In genomic region chr12:104083769-104084475, GRCh38 we compare ENCODE assay signal across 10 cellular contexts. TPM values are rescaled to one million over a fixed set of nuclear protein-coding genes. Genes with fewer than 3 reads are reported as not detected.
DNase-seq lines count a peak whose midpoint lies in the region; ATAC-seq lines count a peak whose summit lies in the region.
"Had no signal": no experiment of that assay in that cellular context is flagged by ENCODE, and none has a peak within 500 bp of the region (broad histone marks: within the 10 kb centered on the region; RNA-seq: fewer than 3 reads in every experiment).

No MANE protein-coding gene starts in this region.

- no peaks in the 10 kb centered on the region for H3K27me3 Mint-ChIP-seq in activated naive CD4-positive, alpha-beta T cell treated with anti-CD3 and anti-CD28 coated beads for 36 hours (ENCODE audit: low read depth)
- no peaks in the 10 kb centered on the region for H3K27me3 Mint-ChIP-seq in activated T-cell treated with anti-CD3 and anti-CD28 coated beads, Interleukin-2, amount 50 U/mL, for 4 hours (ENCODE audit: low read depth)

- CTCF ChIA-PET in activated naive CD4-positive, alpha-beta T cell treated with anti-CD3 and anti-CD28 coated beads for 36 hours (lab: Charles Lee), result interaction anchor here (0.6 to 1.7 kb wide), 3 partner anchors 9 to 170 kb away, joined by 3 to 6 read pairs (median 3); no protein-coding TSS in a partner anchor

- no peak overlapping the region for H3K27ac ChIP-seq in right cardiac atrium (ENCODE audit: low read length)
- H3K27ac ChIP-seq: epithelial cell of prostate had no signal

- H3K9me3 ChIP-seq in right cardiac atrium (ENCODE audit: control insufficient read depth, low read length), result no peaks in the 10 kb centered on the region

- peaks cover 22% of the 10 kb centered on the region for H3K36me3 Mint-ChIP-seq in activated naive CD4-positive, alpha-beta T cell treated with anti-CD3 and anti-CD28 coated beads for 36 hours (ENCODE audit: low read depth)
- peaks cover 28% of the 10 kb centered on the region for H3K36me3 Mint-ChIP-seq in activated T-cell treated with anti-CD3 and anti-CD28 coated beads, Interleukin-2, amount 50 U/mL, for 4 hours (ENCODE audit: insufficient read depth)

- H3K27ac Mint-ChIP-seq in activated naive CD4-positive, alpha-beta T cell treated with anti-CD3 and anti-CD28 coated beads for 36 hours, result no peak overlapping the region

- no peak overlapping the region for H3K4me3 Mint-ChIP-seq in activated naive CD4-positive, alpha-beta T cell treated with anti-CD3 and anti-CD28 coated beads for 36 hours
- H3K4me3 Mint-ChIP-seq in activated T-cell treated with anti-CD3 and anti-CD28 coated beads, Interleukin-2, amount 50 U/mL, for 4 hours, result no peak overlapping the region

- H3K27me3 ChIP-seq in right cardiac atrium (ENCODE audit: control insufficient read depth, insufficient read depth), result no peaks in the 10 kb centered on the region

- no peaks in the 10 kb centered on the region for H3K9me3 Mint-ChIP-seq in activated naive CD4-positive, alpha-beta T cell treated with anti-CD3 and anti-CD28 coated beads for 36 hours
- H3K9me3 Mint-ChIP-seq in activated T-cell treated with anti-CD3 and anti-CD28 coated beads, Interleukin-2, amount 50 U/mL, for 4 hours, result no peaks in the 10 kb centered on the region

- intact Hi-C loops in activated naive CD4-positive, alpha-beta T cell treated with anti-CD3 and anti-CD28 coated beads for 36 hours (cut with micrococcal nuclease), result loop anchor here (1.0 kb wide), 4 partner anchors 20 to 159 kb away; partner anchors contain the start of genes HCFC2 and HSP90B1
- intact Hi-C loops in right cardiac atrium (cut with DNase I), result no loop called here

- peak; percentile 61 for DNase-seq in activated naive CD4-positive, alpha-beta T cell treated with anti-CD3 and anti-CD28 coated beads for 36 hours
- no peak for DNase-seq in activated naive CD4-positive, alpha-beta T cell (lab: John Stamatoyannopoulos, UW)
- DNase-seq in activated T-cell treated with anti-CD3 and anti-CD28 coated beads, Interleukin-2, amount 50 U/mL, for 4 hours, result no peak
- DNase-seq in stimulated activated naive CD8-positive, alpha-beta T cell treated with anti-CD3 and anti-CD28 coated beads, Interleukin-15, Interleukin-2, amounts not matched to agents 100 U/mL and 50 U/mL, for 24 hours, result peak; percentile 38
- no peak for DNase-seq in OCI-M1 (lab: John Stamatoyannopoulos, UW)
- DNase-seq in NCI-H345 (lab: John Stamatoyannopoulos, UW), result no peak
- no peak for DNase-seq in right cardiac atrium
- DNase-seq: NCI-H1105 treated with DMSO at 0.1 percent for 48 hours had no signal

- H3K4me1 ChIP-seq in right cardiac atrium (ENCODE audit: control insufficient read depth, insufficient read depth, low read length), result no peaks in the 10 kb centered on the region

- no peak overlapping the region for H3K4me3 ChIP-seq in right cardiac atrium (ENCODE audit: low read length)

- peaks cover 15% of the 10 kb centered on the region for H3K4me1 Mint-ChIP-seq in activated naive CD4-positive, alpha-beta T cell treated with anti-CD3 and anti-CD28 coated beads for 36 hours (ENCODE audit: low read depth)
- peaks cover 11% of the 10 kb centered on the region for H3K4me1 Mint-ChIP-seq in activated T-cell treated with anti-CD3 and anti-CD28 coated beads, Interleukin-2, amount 50 U/mL, for 4 hours (ENCODE audit: low read depth)

- 92% methylated on average over 8 of the region's 8 CpGs for WGBS in right cardiac atrium

- ATAC-seq in HG02852 (IDR thresholded peaks at IDR 0.05; ENCODE audit: unreplicated experiment), result peak; percentile 92
- ATAC-seq in activated T-cell treated with anti-CD3 and anti-CD28 coated beads, Interleukin-2, amount 50 U/mL, for 4 hours, result peak; percentile 95 to 97
- ATAC-seq in stimulated activated naive CD8-positive, alpha-beta T cell treated with anti-CD3 and anti-CD28 coated beads, Interleukin-15, Interleukin-2, amounts not matched to agents 100 U/mL and 50 U/mL, for 24 hours, result peak; percentile 98
- no peak for ATAC-seq in right cardiac atrium

RNA-seq across cellular contexts. Expression of gene HCFC2, which starts 19.6 kb away (rescaled TPM):
- 1 to 10 TPM; 7.4 to 8.3 TPM for total RNA-seq in activated naive CD4-positive, alpha-beta T cell treated with anti-CD3 and anti-CD28 coated beads for 36 hours
- 1 to 10 TPM; 7.5 to 8.0 (median 7.6) TPM for total RNA-seq in activated T-cell treated with anti-CD3 and anti-CD28 coated beads, Interleukin-2, amount 50 U/mL, for 4 hours
- total RNA-seq in right cardiac atrium, result 10 to 100 TPM; 10.2 to 11.0 (median 10.6) TPM
- polyA plus RNA-seq in right cardiac atrium, result 4.1 TPM

RNA-seq across cellular contexts. Expression of gene GLT8D2, which starts 33.9 kb away (rescaled TPM):
- not detected for total RNA-seq in activated naive CD4-positive, alpha-beta T cell treated with anti-CD3 and anti-CD28 coated beads for 36 hours
- total RNA-seq in activated T-cell treated with anti-CD3 and anti-CD28 coated beads, Interleukin-2, amount 50 U/mL, for 4 hours, result under 1 TPM in 1 of 3 donors, not detected in 2; 0.16 TPM
- total RNA-seq in right cardiac atrium, result 10 to 100 TPM in 2 of 4 donors, 1 to 10 TPM in 2; 8.7 to 14.4 (median 11.4) TPM
- 9.9 TPM for polyA plus RNA-seq in right cardiac atrium

RNA-seq across cellular contexts. Expression of gene NFYB, which starts 54.1 kb away (rescaled TPM):
- 10 to 100 TPM; 23.3 to 28.3 TPM for total RNA-seq in activated naive CD4-positive, alpha-beta T cell treated with anti-CD3 and anti-CD28 coated beads for 36 hours
- 10 to 100 TPM; 20.6 to 25.7 (median 22.9) TPM for total RNA-seq in activated T-cell treated with anti-CD3 and anti-CD28 coated beads, Interleukin-2, amount 50 U/mL, for 4 hours
- 10 to 100 TPM; 38.7 to 57.9 (median 48.6) TPM for total RNA-seq in right cardiac atrium
- 36.6 TPM for polyA plus RNA-seq in right cardiac atrium

Comparison
In these comparisons a context has a peak if more than half of its experiments do, and no peak if none do; other contexts are left out.
1. DNase-seq: peak in activated naive CD4-positive, alpha-beta T cell treated with anti-CD3 and anti-CD28 coated beads for 36 hours (single experiment) and stimulated activated naive CD8-positive, alpha-beta T cell treated with anti-CD3 and anti-CD28 coated beads, Interleukin-15, Interleukin-2, amounts not matched to agents 100 U/mL and 50 U/mL, for 24 hours (single experiment); none in activated naive CD4-positive, alpha-beta T cell (0 of 4), activated T-cell treated with anti-CD3 and anti-CD28 coated beads, Interleukin-2, amount 50 U/mL, for 4 hours (single experiment), OCI-M1 (single experiment), NCI-H345 (single experiment) and right cardiac atrium (0 of 3).
2. ATAC-seq: peak in HG02852 (single experiment), activated T-cell treated with anti-CD3 and anti-CD28 coated beads, Interleukin-2, amount 50 U/mL, for 4 hours (2 of 2) and stimulated activated naive CD8-positive, alpha-beta T cell treated with anti-CD3 and anti-CD28 coated beads, Interleukin-15, Interleukin-2, amounts not matched to agents 100 U/mL and 50 U/mL, for 24 hours (single experiment); none in right cardiac atrium (0 of 2).
3. RNA of gene GLT8D2, which starts 33.9 kb away (total RNA-seq): 8.7 to 14.4 TPM in right cardiac atrium; 0.16 TPM in activated T-cell treated with anti-CD3 and anti-CD28 coated beads, Interleukin-2, amount 50 U/mL, for 4 hours and not detected in activated naive CD4-positive, alpha-beta T cell treated with anti-CD3 and anti-CD28 coated beads for 36 hours; every median in the first group is over 4 times any median in the second.